In the genomic region with DNA sequence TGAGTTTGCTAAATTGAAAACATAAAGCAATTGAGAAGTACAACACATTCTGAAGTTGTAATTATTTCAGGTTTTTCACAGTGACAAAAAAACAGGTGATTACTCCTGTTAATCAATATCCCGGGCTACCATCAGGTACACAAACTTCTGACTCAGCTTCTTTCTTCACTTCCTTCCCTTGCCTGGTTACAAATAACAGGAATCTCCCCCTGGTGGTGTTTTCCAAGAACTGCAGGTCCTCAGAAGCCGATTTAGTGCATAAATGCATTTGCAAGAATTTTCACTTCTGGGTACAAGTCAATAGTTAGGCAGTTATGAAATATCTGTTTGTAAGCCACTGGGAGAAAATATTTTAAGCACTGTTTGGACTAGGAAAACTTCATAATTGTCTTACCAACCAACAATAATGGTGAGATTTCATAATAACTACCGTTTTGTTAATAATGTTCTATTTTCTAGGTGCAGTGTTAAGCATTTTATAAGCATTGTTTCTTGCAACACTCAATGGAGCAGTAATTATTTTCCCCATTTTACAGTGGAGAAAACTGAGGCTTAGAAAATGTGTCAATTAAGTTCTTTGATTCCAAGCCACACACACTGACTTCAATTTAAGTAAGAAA, we compare ENCODE assay signal across 8 cellular contexts. TPM values are rescaled to one million over a fixed set of nuclear protein-coding genes. Genes with fewer than 3 reads are reported as not detected.
DNase-seq lines count a peak whose midpoint lies in the region; ATAC-seq, FAIRE-seq and TF ChIP-seq lines count a peak whose summit lies in the region.

No MANE protein-coding gene starts in this region.

- dilution Hi-C loops in mammary epithelial cell (cut with HindIII; ENCODE audit: low sequenced_read_pairs) = no loop called here

- peak; percentile 95 for ATAC-seq in CD4-positive, alpha-beta T cell (ENCODE audit: poor library complexity)
- no peak for ATAC-seq in GM21447 (IDR thresholded peaks at IDR 0.05; ENCODE audit: unreplicated experiment)

- no TSS peak for BruUV-seq in mammary epithelial cell (replicated peaks; lab: Mats Ljungman, UMichigan)

- H3K36me3 ChIP-seq in WERI-Rb-1 (no peaks in the 10 kb centered on the region), mammary epithelial cell (ENCODE audit: insufficient read depth, low read length) (peaks cover 28% of the 10 kb centered on the region), kidney (ENCODE audit: control insufficient read depth in 1 of 2, insufficient read depth in 2 of 2, low read length in 2 of 2) (peaks cover 16 to 35% of the 10 kb centered on the region in 2 donors)

- no peak overlapping the region for H3K4me3 ChIP-seq in WERI-Rb-1 (ENCODE audit: low read depth, low read length)
- no peak overlapping the region for H3K4me3 ChIP-seq in mammary epithelial cell (replicated peaks in 1 of 3; ENCODE audit: insufficient read depth in 1 of 3, low read depth in 2 of 3, low read length in 3 of 3)
- H3K4me3 ChIP-seq in kidney (ENCODE audit: low read length in 2 of 2) = no peak overlapping the region

- H3K9me3 Mint-ChIP-seq in CD4-positive, alpha-beta T cell = no peaks in the 10 kb centered on the region

- WGBS in mammary epithelial cell (ENCODE audit: low coverage, missing lambda C conversion rate) = 37% methylated on average over 3 of the region's 3 CpGs

- H4K20me1 ChIP-seq in mammary epithelial cell (ENCODE audit: insufficient read depth, low read length) = no peaks in the 10 kb centered on the region

- intact Hi-C loops in CD4-positive, alpha-beta T cell (cut with DNase I, micrococcal nuclease) = loop anchor here (1.0 to 10.0 kb wide), 4 partner anchors 93 to 372 kb away; a partner anchor contains a TSS
- intact Hi-C loops in mammary epithelial cell (cut with micrococcal nuclease) (loop anchor here (1.0 kb wide), 2 partner anchors 76 to 93 kb away; no protein-coding TSS in a partner anchor), kidney (cut with DNase I) (loop anchor here (10.0 kb wide), 1 partner anchor 92 kb away; no protein-coding TSS in a partner anchor)

- H3K36me3 Mint-ChIP-seq in CD4-positive, alpha-beta T cell (ENCODE audit: low read depth) = no peaks in the 10 kb centered on the region

- H3K9ac ChIP-seq in mammary epithelial cell (ENCODE audit: insufficient read depth, low read length) (no peak overlapping the region), kidney (ENCODE audit: low read length in 2 of 2) (no peak overlapping the region)

- H2AFZ ChIP-seq in mammary epithelial cell (ENCODE audit: low read depth, low read length) = no peak overlapping the region

- in situ Hi-C loops in mammary epithelial cell (cut with MboI; ENCODE audit: low sequenced_read_pairs in 2 of 2) = loop anchor here in 1 of 2 donors (5.0 kb wide), 1 partner anchor 95 kb away; no protein-coding TSS in a partner anchor

- POLR2A ChIA-PET in CD4-positive, alpha-beta T cell (lab: Charles Lee) = interaction anchor here (0.6 to 3.2 kb wide), 9 partner anchors 9 to 1182 kb away, joined by 3 to 21 read pairs (median 4); a partner anchor contains a TSS
- POLR2A ChIA-PET in HEK293T (lab: Yijun Ruan, JAX) = interaction anchor here (1.3 kb wide), 1 partner anchor 75 kb away, joined by 4 read pairs; a partner anchor contains a TSS

- no peak overlapping the region for H3K4me2 ChIP-seq in mammary epithelial cell (ENCODE audit: insufficient read depth, low read depth, low read length)

- H3K9me3 ChIP-seq in CD4-positive, alpha-beta T cell (ENCODE audit: control insufficient read depth, low read length) = no peaks in the 10 kb centered on the region
- H3K9me3 ChIP-seq in WERI-Rb-1 (ENCODE audit: severe bottlenecking) (no peaks in the 10 kb centered on the region), mammary epithelial cell (replicated peaks; ENCODE audit: insufficient read depth, low read length) (no peaks in the 10 kb centered on the region), kidney (ENCODE audit: control insufficient read depth in 1 of 2, low read length in 2 of 2) (no peaks in the 10 kb centered on the region)

- peak; percentile 89 for FAIRE-seq in kidney (lab: Jason Lieb, UNC)

- H3K27ac ChIP-seq in CD4-positive, alpha-beta T cell (ENCODE audit: low read depth, low read length) = no peak overlapping the region
- H3K27ac ChIP-seq in WERI-Rb-1 (no peak overlapping the region), mammary epithelial cell (ENCODE audit: insufficient read depth, low read depth, low read length) (no peak overlapping the region), kidney (ENCODE audit: low read depth in 2 of 2, low read length in 2 of 2) (no peak overlapping the region)

- no peaks in the 10 kb centered on the region for H3K27me3 Mint-ChIP-seq in CD4-positive, alpha-beta T cell

- CTCF ChIA-PET in CD4-positive, alpha-beta T cell (lab: Charles Lee) = interaction anchor here (0.6 to 4.6 kb wide), 23 partner anchors 9 to 380 kb away, joined by 3 to 81 read pairs (median 3); a partner anchor contains a TSS
- CTCF ChIA-PET in HEK293T (lab: Yijun Ruan, JAX) (interaction anchor here (0.7 to 6.3 kb wide), 12 partner anchors 9 to 257 kb away, joined by 3 to 102 read pairs (median 4); no protein-coding TSS in a partner anchor), mammary epithelial cell (lab: Charles Lee; ENCODE audit: low non-redundant PET) (interaction anchor here (0.6 to 1.8 kb wide), 6 partner anchors 61 to 420 kb away, joined by 3 to 45 read pairs (median 8); no protein-coding TSS in a partner anchor)

- TF ChIP-seq CTCF in CD4-positive, alpha-beta T cell (IDR thresholded peaks at IDR 0.05) = peak; percentile 87
- peak; percentile 69 for TF ChIP-seq CTCF in WERI-Rb-1 (IDR thresholded peaks at IDR 0.05; ENCODE audit: low read depth, low read length)
- TF ChIP-seq CTCF in mammary epithelial cell (conservative IDR thresholded peaks at IDR 0.05 in 1 of 2, IDR thresholded peaks at IDR 0.05 in 1 of 2; ENCODE audit: extremely low read depth in 1 of 2, insufficient read depth in 1 of 2, low read depth in 1 of 2, low read length in 2 of 2) = peak; percentile 76 to 83
- TF ChIP-seq CTCF in kidney (IDR thresholded peaks at IDR 0.05; ENCODE audit: borderline replicate concordance, extremely low read depth, insufficient read depth) = peak; percentile 96

- H3K4me1 Mint-ChIP-seq in CD4-positive, alpha-beta T cell (ENCODE audit: low read depth) = peaks cover 5% of the 10 kb centered on the region

- no peak overlapping the region for H3K27ac Mint-ChIP-seq in CD4-positive, alpha-beta T cell

- H3K27me3 ChIP-seq in CD4-positive, alpha-beta T cell (ENCODE audit: control insufficient read depth, insufficient read depth, low read length) = no peaks in the 10 kb centered on the region
- H3K27me3 ChIP-seq in WERI-Rb-1 (ENCODE audit: insufficient read depth, low read depth, severe bottlenecking) (no peaks in the 10 kb centered on the region), mammary epithelial cell (ENCODE audit: insufficient read depth, low read length) (no peaks in the 10 kb centered on the region)

- DNase-seq in CD4-positive, alpha-beta T cell = peak; percentile 46 to 71 (median 58)
- DNase-seq in HEK293T (ENCODE audit: extremely low spot score) (peak; percentile 56), NCI-H2227 (lab: John Stamatoyannopoulos, UW; ENCODE audit: unreplicated experiment) (peak; percentile 89), WERI-Rb-1 (peak; percentile 85), mammary epithelial cell (peak; percentile 77), kidney (no peak)
- DNase-seq in stimulated activated CD4-positive, alpha-beta T cell treated with anti-CD3 and anti-CD28 coated beads, Interleukin-1b, Interleukin-23, amount 100 ng/mL, for 48 hours = peak; percentile 75

- H3K4me3 Mint-ChIP-seq in CD4-positive, alpha-beta T cell = no peak overlapping the region

- H3K4me1 ChIP-seq in mammary epithelial cell (ENCODE audit: insufficient read depth, low read length) (no peaks in the 10 kb centered on the region), kidney (ENCODE audit: control insufficient read depth in 1 of 2, insufficient read depth in 1 of 2, low read depth in 1 of 2, low read length in 2 of 2) (no peaks in the 10 kb centered on the region)

- H3K79me2 ChIP-seq in mammary epithelial cell (ENCODE audit: insufficient read depth, low read length) = no peaks in the 10 kb centered on the region

TF ChIP-seq in HEK293T, 16 proteins besides CTCF, POLR2A, EP300 and RAD21:
- no peak for TF ChIP-seq CTBP1 (IDR thresholded peaks at IDR 0.05; ENCODE audit: borderline replicate concordance)

RNA-seq across cellular contexts. Expression of a gene that starts 12.4 kb away (rescaled TPM):
- 10 to 100 TPM; 29.7 to 29.8 TPM for total RNA-seq in CD4-positive, alpha-beta T cell
- total RNA-seq in mammary epithelial cell = 10 to 100 TPM; 10.7 to 11.5 TPM
- 5.5 TPM for polyA plus RNA-seq in mammary epithelial cell
- polyA minus RNA-seq in mammary epithelial cell = 12.0 TPM
- 14.0 TPM for total RNA-seq in kidney
- 6.3 TPM for polyA plus RNA-seq in kidney (ENCODE audit: insufficient read depth, low read depth, low replicate concordance)
